ENCODE assay signal across 19 cellular contexts in genomic region chr3:50662408-50662807, GRCh38. TPM values are rescaled to one million over a fixed set of nuclear protein-coding genes. Genes with fewer than 3 reads are reported as not detected.
A peak's percentile ranks its signal among the peaks of the same experiment; 100 is the strongest.
DNase-seq lines count a peak whose midpoint lies in the region; ATAC-seq and TF ChIP-seq lines count a peak whose summit lies in the region.
"Had no signal": no experiment of that assay in that cellular context is flagged by ENCODE, and none has a peak within 500 bp of the region (broad histone marks: within the 10 kb centered on the region; RNA-seq: fewer than 3 reads in every experiment).

No MANE protein-coding gene starts in this region.

- WGBS in mesendoderm (ENCODE audit: extremely low coverage, insufficient coverage, low lambda C conversion rate) = no CpG with 5 or more reads among the region's 2 CpGs

- no peak overlapping the region for H3K4me3 Mint-ChIP-seq in activated T-cell treated with anti-CD3 and anti-CD28 coated beads, Interleukin-2, amount 50 U/mL, for 72 hours
- H3K4me3 Mint-ChIP-seq in activated T-cell treated with anti-CD3 and anti-CD28 coated beads, Interleukin-2, amount 50 U/mL, for 4 hours = no peak overlapping the region
- no peak overlapping the region for H3K4me3 Mint-ChIP-seq in activated T-helper 17 cell treated with anti-CD3 and anti-CD28 coated beads, Interleukin-2, amount 50 U/mL, for 72 hours
- no peak overlapping the region for H3K4me3 Mint-ChIP-seq in effector memory CD8-positive, alpha-beta T cell
- H3K4me3 Mint-ChIP-seq: CD8-positive, alpha-beta memory T cell had no signal

- peaks cover 22% of the 10 kb centered on the region for H3K4me1 Mint-ChIP-seq in activated T-cell treated with anti-CD3 and anti-CD28 coated beads, Interleukin-2, amount 50 U/mL, for 72 hours (ENCODE audit: low read depth)
- H3K4me1 Mint-ChIP-seq in activated T-cell treated with anti-CD3 and anti-CD28 coated beads, Interleukin-2, amount 50 U/mL, for 4 hours (ENCODE audit: low read depth) = peaks cover 11% of the 10 kb centered on the region
- H3K4me1 Mint-ChIP-seq in activated T-helper 17 cell treated with anti-CD3 and anti-CD28 coated beads, Interleukin-2, amount 50 U/mL, for 72 hours = peaks cover 11% of the 10 kb centered on the region
- peaks cover 7 to 8% of the 10 kb centered on the region in 2 donors for H3K4me1 Mint-ChIP-seq in effector memory CD8-positive, alpha-beta T cell (ENCODE audit: low read depth in 2 of 2)

- H3K4me2 ChIP-seq in mesendoderm (ENCODE audit: low read length) = no peak overlapping the region

- H3K56ac ChIP-seq in mesendoderm (ENCODE audit: low read length) = no peak overlapping the region

- no peak for ATAC-seq in activated T-cell treated with anti-CD3 and anti-CD28 coated beads, Interleukin-2, amount 50 U/mL, for 72 hours (replicated peaks in 1 of 2)
- no peak for ATAC-seq in activated T-cell treated with anti-CD3 and anti-CD28 coated beads, Interleukin-2, amount 50 U/mL, for 4 hours
- ATAC-seq in activated T-helper 17 cell treated with anti-CD3 and anti-CD28 coated beads, Interleukin-2, amount 50 U/mL, for 72 hours (replicated peaks) = no peak
- ATAC-seq in effector memory CD8-positive, alpha-beta T cell (replicated peaks) = no peak
- ATAC-seq: K562 had no signal

- peaks cover 10% of the 10 kb centered on the region for H3K27me3 Mint-ChIP-seq in activated T-cell treated with anti-CD3 and anti-CD28 coated beads, Interleukin-2, amount 50 U/mL, for 72 hours (ENCODE audit: low read depth)
- H3K27me3 Mint-ChIP-seq in activated T-cell treated with anti-CD3 and anti-CD28 coated beads, Interleukin-2, amount 50 U/mL, for 4 hours (ENCODE audit: low read depth) = peaks cover 5% of the 10 kb centered on the region
- no peaks in the 10 kb centered on the region for H3K27me3 Mint-ChIP-seq in activated T-helper 17 cell treated with anti-CD3 and anti-CD28 coated beads, Interleukin-2, amount 50 U/mL, for 72 hours
- H3K27me3 Mint-ChIP-seq in effector memory CD8-positive, alpha-beta T cell = peaks cover 5 to 19% of the 10 kb centered on the region in 2 donors

- H2AK5ac ChIP-seq in mesendoderm (ENCODE audit: low read length) = no peak overlapping the region

- TF ChIP-seq POLR2A in vagina (IDR thresholded peaks at IDR 0.05) = no peak

- H3K4ac ChIP-seq in mesendoderm (ENCODE audit: low read depth, low read length) = no peak overlapping the region

- H3K27ac ChIP-seq in vagina (no peak overlapping the region), mesendoderm (ENCODE audit: low read depth, low read length) (no peak overlapping the region)
- H3K27ac ChIP-seq: GM23248 had no signal

- peak overlapping the region; percentile 20 for H3K27ac Mint-ChIP-seq in activated T-cell treated with anti-CD3 and anti-CD28 coated beads, Interleukin-2, amount 50 U/mL, for 72 hours
- H3K27ac Mint-ChIP-seq in activated T-helper 17 cell treated with anti-CD3 and anti-CD28 coated beads, Interleukin-2, amount 50 U/mL, for 72 hours = peak overlapping the region; percentile 11
- peak overlapping the region in 1 of 2 donors; percentile 66 for H3K27ac Mint-ChIP-seq in effector memory CD8-positive, alpha-beta T cell

- no peak for TF ChIP-seq CTCF in vagina (IDR thresholded peaks at IDR 0.05)

- H3K4me1 ChIP-seq in vagina = no peaks in the 10 kb centered on the region
- no peaks in the 10 kb centered on the region for H3K4me1 ChIP-seq in mesendoderm (ENCODE audit: control insufficient read depth, low read depth, low read length)

- H3K79me1 ChIP-seq in mesendoderm (ENCODE audit: low read length) = no peaks in the 10 kb centered on the region

- H3K36me3 ChIP-seq in vagina (no peaks in the 10 kb centered on the region), mesendoderm (ENCODE audit: control insufficient read depth, insufficient read depth, low read length) (no peaks in the 10 kb centered on the region)

- H4K8ac ChIP-seq in mesendoderm (ENCODE audit: low read depth, low read length) = no peak overlapping the region

- H2BK15ac ChIP-seq in mesendoderm (replicated peaks; ENCODE audit: low read depth) = no peak overlapping the region

- H2BK5ac ChIP-seq in mesendoderm (ENCODE audit: low read length) = no peak overlapping the region

- no peak overlapping the region for H3K9ac ChIP-seq in mesendoderm (ENCODE audit: low read length)
- H3K9ac ChIP-seq: GM23248 had no signal

- no peaks in the 10 kb centered on the region for H3K27me3 ChIP-seq in vagina
- no peaks in the 10 kb centered on the region for H3K27me3 ChIP-seq in mesendoderm (ENCODE audit: insufficient read depth, low read length, poor library complexity)

- H3K4me3 ChIP-seq in vagina = no peak overlapping the region
- H3K4me3 ChIP-seq in mesendoderm (ENCODE audit: low read length) = no peak overlapping the region
- H3K4me3 ChIP-seq: GM23248, K562 had no signal

- H3K9me3 ChIP-seq in vagina = no peaks in the 10 kb centered on the region

- H2BK120ac ChIP-seq in mesendoderm (ENCODE audit: low read depth, low read length) = no peak overlapping the region

- H3K36me3 Mint-ChIP-seq in activated T-cell treated with anti-CD3 and anti-CD28 coated beads, Interleukin-2, amount 50 U/mL, for 72 hours (ENCODE audit: insufficient read depth in 2 of 2) = no peaks in the 10 kb centered on the region
- H3K36me3 Mint-ChIP-seq in activated T-cell treated with anti-CD3 and anti-CD28 coated beads, Interleukin-2, amount 50 U/mL, for 4 hours (ENCODE audit: insufficient read depth) = no peaks in the 10 kb centered on the region
- H3K36me3 Mint-ChIP-seq in activated T-helper 17 cell treated with anti-CD3 and anti-CD28 coated beads, Interleukin-2, amount 50 U/mL, for 72 hours (ENCODE audit: low read depth) = no peaks in the 10 kb centered on the region
- no peaks in the 10 kb centered on the region for H3K36me3 Mint-ChIP-seq in effector memory CD8-positive, alpha-beta T cell (ENCODE audit: insufficient read depth)

- DNase-seq in activated T-cell treated with anti-CD3 and anti-CD28 coated beads, Interleukin-2, amount 50 U/mL, for 72 hours = no peak
- no peak for DNase-seq in activated T-cell treated with anti-CD3 and anti-CD28 coated beads, Interleukin-2, amount 50 U/mL, for 4 hours
- DNase-seq in mesenteric fat pad (ENCODE audit: low spot score) (peak; percentile 37), vagina (ENCODE audit: extremely low spot score in 2 of 2) (peak; percentile 44 to 72), mesendoderm (no peak)
- no peak for DNase-seq in effector memory CD8-positive, alpha-beta T cell
- DNase-seq: C1 segment of cervical spinal cord; CD8-positive, alpha-beta memory T cell; GM23248; HCEC 1CT; NCI-H1105; NCI-H1694 treated with DMSO at 0.1 percent for 48 hours; NCI-H510A; NCI-H748 treated with DMSO at 0.1 percent for 48 hours; NK-92 treated with Interleukin-12 subunit alpha and Interleukin-12 subunit beta, amount 100 ng/mL, for 24 hours; Right ventricle myocardium superior had no signal

- H3K18ac ChIP-seq in mesendoderm (ENCODE audit: low read length) = no peak overlapping the region

- no peak overlapping the region for H3K23ac ChIP-seq in mesendoderm (ENCODE audit: low read length)

- no peak overlapping the region for H4K5ac ChIP-seq in mesendoderm (ENCODE audit: low read length)

- intact Hi-C loops in vagina (cut with DNase I) = no loop called here

- H3K79me2 ChIP-seq in mesendoderm (ENCODE audit: control insufficient read depth, insufficient read depth, low read length) = no peaks in the 10 kb centered on the region

- no peaks in the 10 kb centered on the region for H3K9me3 Mint-ChIP-seq in activated T-cell treated with anti-CD3 and anti-CD28 coated beads, Interleukin-2, amount 50 U/mL, for 72 hours
- no peaks in the 10 kb centered on the region for H3K9me3 Mint-ChIP-seq in activated T-cell treated with anti-CD3 and anti-CD28 coated beads, Interleukin-2, amount 50 U/mL, for 4 hours
- no peaks in the 10 kb centered on the region for H3K9me3 Mint-ChIP-seq in activated T-helper 17 cell treated with anti-CD3 and anti-CD28 coated beads, Interleukin-2, amount 50 U/mL, for 72 hours
- no peaks in the 10 kb centered on the region for H3K9me3 Mint-ChIP-seq in effector memory CD8-positive, alpha-beta T cell
- H3K9me3 Mint-ChIP-seq: CD8-positive, alpha-beta memory T cell had no signal

RNA-seq across cellular contexts. Expression of gene DOCK3, which starts 12.3 kb away (rescaled TPM):
- total RNA-seq in activated T-cell treated with anti-CD3 and anti-CD28 coated beads, Interleukin-2, amount 50 U/mL, for 72 hours = 1 to 10 TPM; 7.2 to 9.7 TPM
- 1 to 10 TPM; 1.2 to 1.7 (median 1.5) TPM for total RNA-seq in activated T-cell treated with anti-CD3 and anti-CD28 coated beads, Interleukin-2, amount 50 U/mL, for 4 hours
- total RNA-seq in activated T-helper 17 cell treated with anti-CD3 and anti-CD28 coated beads, Interleukin-2, amount 50 U/mL, for 72 hours = 1 to 10 TPM; 3.8 to 7.8 TPM
- total RNA-seq in mesenteric fat pad = 0.51 TPM
- total RNA-seq in vagina = 0.98 TPM
- 0.93 TPM for polyA plus RNA-seq in mesendoderm (2013, experiment 1 of 2)
- polyA plus RNA-seq in mesendoderm (2013, experiment 2 of 2) = 0.91 TPM
- total RNA-seq: OCI-LY7 had no signal

RNA-seq across cellular contexts. Expression of gene MAPKAPK3, which starts 45.5 kb away (rescaled TPM):
- 100 to 1,000 TPM; 116 to 129 TPM for total RNA-seq in activated T-cell treated with anti-CD3 and anti-CD28 coated beads, Interleukin-2, amount 50 U/mL, for 72 hours
- total RNA-seq in activated T-cell treated with anti-CD3 and anti-CD28 coated beads, Interleukin-2, amount 50 U/mL, for 4 hours = 100 to 1,000 TPM; 174 to 225 (median 210) TPM
- 100 to 1,000 TPM in 1 of 2 donors, 10 to 100 TPM in 1; 99.8 to 131 TPM for total RNA-seq in activated T-helper 17 cell treated with anti-CD3 and anti-CD28 coated beads, Interleukin-2, amount 50 U/mL, for 72 hours
- total RNA-seq in mesenteric fat pad (44.7 TPM), vagina (38.1 TPM)
- polyA plus RNA-seq in mesendoderm (2013, experiment 1 of 2) = 35.2 TPM
- 36.3 TPM for polyA plus RNA-seq in mesendoderm (2013, experiment 2 of 2)

RNA-seq across cellular contexts. Expression of gene CISH, which starts 50.8 kb away (rescaled TPM):
- total RNA-seq in activated T-cell treated with anti-CD3 and anti-CD28 coated beads, Interleukin-2, amount 50 U/mL, for 72 hours = 100 to 1,000 TPM; 242 to 271 TPM
- total RNA-seq in activated T-cell treated with anti-CD3 and anti-CD28 coated beads, Interleukin-2, amount 50 U/mL, for 4 hours = 100 to 1,000 TPM; 223 to 268 (median 229) TPM
- 100 to 1,000 TPM; 204 to 327 TPM for total RNA-seq in activated T-helper 17 cell treated with anti-CD3 and anti-CD28 coated beads, Interleukin-2, amount 50 U/mL, for 72 hours
- total RNA-seq in mesenteric fat pad = 56.2 TPM
- total RNA-seq in vagina = 21.9 TPM
- 2.4 TPM for polyA plus RNA-seq in mesendoderm (2013, experiment 1 of 2)
- 2.3 TPM for polyA plus RNA-seq in mesendoderm (2013, experiment 2 of 2)
- total RNA-seq: OCI-LY7 had no signal

Comparison
In these comparisons a context has a peak if more than half of its experiments do, and no peak if none do; other contexts are left out.
1. DNase-seq: peak in mesenteric fat pad (single experiment) and vagina (2 of 2); none in activated T-cell treated with anti-CD3 and anti-CD28 coated beads, Interleukin-2, amount 50 U/mL, for 72 hours (0 of 2), activated T-cell treated with anti-CD3 and anti-CD28 coated beads, Interleukin-2, amount 50 U/mL, for 4 hours (single experiment), effector memory CD8-positive, alpha-beta T cell (0 of 3) and mesendoderm (single experiment).